1 cellular context compared by ENCODE assay signal in the genomic region with DNA sequence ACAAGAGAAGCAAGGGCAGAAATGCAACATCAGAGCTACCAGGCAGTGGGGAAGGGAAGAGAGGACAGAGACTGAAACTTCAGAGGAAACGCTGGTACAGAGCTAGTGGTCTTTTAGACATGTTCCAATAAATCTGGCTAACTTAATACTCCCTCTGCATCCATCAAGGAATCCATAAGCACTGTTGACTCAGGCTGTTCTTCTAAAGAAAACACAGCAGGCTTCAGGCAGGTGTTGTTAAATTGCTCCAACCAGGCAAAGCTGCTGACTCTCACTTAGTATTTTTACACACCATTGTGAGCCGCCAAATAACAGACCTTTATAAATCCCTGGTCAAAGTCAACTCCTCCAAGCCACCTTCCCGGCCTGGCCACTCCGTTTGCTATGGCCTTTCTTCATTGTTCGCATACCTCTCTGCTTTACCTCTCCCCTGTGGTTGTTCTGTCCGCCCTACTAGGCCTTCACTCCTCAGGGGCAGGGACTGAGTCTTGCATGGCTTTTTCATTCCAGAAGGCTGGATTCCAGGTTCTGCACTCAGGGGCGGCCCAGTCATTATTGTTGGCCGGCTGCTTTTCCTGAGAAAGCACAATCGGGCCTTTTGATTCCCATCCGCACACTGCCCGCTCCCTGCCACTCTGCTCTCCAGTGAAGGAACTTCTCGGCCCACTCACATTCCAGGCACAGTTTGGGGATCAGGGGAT.
TF ChIP-seq lines count a peak whose summit lies in the region.

No MANE protein-coding gene starts in this region.

TF ChIP-seq in IMR-90, 13 proteins besides CTCF, POLR2A, EP300 and RAD21 (continued from another document):
- TF ChIP-seq, protein P1, sequence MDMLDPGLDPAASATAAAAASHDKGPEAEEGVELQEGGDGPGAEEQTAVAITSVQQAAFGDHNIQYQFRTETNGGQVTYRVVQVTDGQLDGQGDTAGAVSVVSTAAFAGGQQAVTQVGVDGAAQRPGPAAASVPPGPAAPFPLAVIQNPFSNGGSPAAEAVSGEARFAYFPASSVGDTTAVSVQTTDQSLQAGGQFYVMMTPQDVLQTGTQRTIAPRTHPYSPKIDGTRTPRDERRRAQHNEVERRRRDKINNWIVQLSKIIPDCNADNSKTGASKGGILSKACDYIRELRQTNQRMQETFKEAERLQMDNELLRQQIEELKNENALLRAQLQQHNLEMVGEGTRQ (IDR thresholded peaks at IDR 0.05; ENCODE audit: low read depth, low read length) = no peak
- TF ChIP-seq MXI1 (IDR thresholded peaks at IDR 0.05; ENCODE audit: borderline replicate concordance, low read depth, low read length) (no peak), CHD1 (IDR thresholded peaks at IDR 0.05; ENCODE audit: low read depth, low read length) (no peak), CEBPB (IDR thresholded peaks at IDR 0.05; ENCODE audit: low read depth, low read length) (no peak), SMC3 (IDR thresholded peaks at IDR 0.05; ENCODE audit: low read depth, low read length) (no peak), FOS (IDR thresholded peaks at IDR 0.05; ENCODE audit: low read depth, low read length) (no peak), RCOR1 (IDR thresholded peaks at IDR 0.05; ENCODE audit: insufficient replicate concordance, low read length) (no peak), MAFK (IDR thresholded peaks at IDR 0.05; ENCODE audit: low read depth, low read length) (no peak), BHLHE40 (IDR thresholded peaks at IDR 0.05; ENCODE audit: low read depth, low read length) (no peak)
